10 cellular contexts compared by ENCODE assay signal in the genomic region with DNA sequence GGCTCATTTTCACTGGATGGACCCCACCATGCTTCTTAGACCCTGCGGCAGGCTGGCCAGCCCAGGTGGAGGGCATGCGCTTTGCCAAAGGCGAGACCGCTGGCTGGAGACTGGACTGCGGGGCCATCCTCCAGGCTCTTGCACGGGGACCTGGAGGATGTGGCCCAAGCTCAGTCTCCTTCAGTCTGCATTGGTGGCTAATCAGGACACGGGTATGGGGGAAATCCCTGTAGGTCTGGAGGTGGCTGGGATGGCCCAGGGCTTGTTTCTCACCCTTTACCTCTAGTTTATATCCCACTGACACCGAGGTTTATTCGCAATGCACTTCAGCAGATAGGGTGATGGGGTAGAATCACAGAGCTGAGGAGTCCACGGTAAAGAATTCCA. TPM values are rescaled to one million over a fixed set of nuclear protein-coding genes. Genes with fewer than 3 reads are reported as not detected.
DNase-seq lines count a peak whose midpoint lies in the region; ATAC-seq and TF ChIP-seq lines count a peak whose summit lies in the region.
"Had no signal": no experiment of that assay in that cellular context is flagged by ENCODE, and none has a peak within 500 bp of the region (broad histone marks: within the 10 kb centered on the region; RNA-seq: fewer than 3 reads in every experiment).

No MANE protein-coding gene starts in this region.

- H3K27me3 Mint-ChIP-seq in GM23338 (ENCODE audit: insufficient read depth, low read depth, poor library complexity) = peaks cover 7% of the 10 kb centered on the region
- no peaks in the 10 kb centered on the region for H3K27me3 Mint-ChIP-seq in activated CD8-positive, alpha-beta T cell treated with anti-CD3 and anti-CD28 coated beads for 36 hours
- H3K27me3 Mint-ChIP-seq in nephron progenitor cell (ENCODE audit: low read depth, poor library complexity) = peaks cover 6% of the 10 kb centered on the region
- H3K27me3 Mint-ChIP-seq: stimulated activated naive B cell treated with anti-CD40 and anti-IgM and Interleukin-4, amounts not matched to agents 10 μg/mL and 1 μg/mL and 100 μg/mL, for 72 hours had no signal

- peaks cover 73% of the 10 kb centered on the region for H3K4me1 Mint-ChIP-seq in GM23338
- peaks cover 76% of the 10 kb centered on the region for H3K4me1 Mint-ChIP-seq in activated CD8-positive, alpha-beta T cell treated with anti-CD3 and anti-CD28 coated beads for 36 hours (ENCODE audit: low read depth)
- H3K4me1 Mint-ChIP-seq in stimulated activated effector memory CD8-positive, alpha-beta T cell treated with anti-CD3 and anti-CD28 coated beads, Interleukin-12 subunit alpha, Interleukin-12 subunit beta, amount 100 ng/mL, for 72 hours = peaks cover 80% of the 10 kb centered on the region
- H3K4me1 Mint-ChIP-seq in nephron progenitor cell = peaks cover 60% of the 10 kb centered on the region

- peaks cover 83% of the 10 kb centered on the region for H3K4me1 ChIP-seq in GM23338 (ENCODE audit: insufficient read depth)
- peaks cover 7 to 73% (median 40%) of the 10 kb centered on the region in 3 donors for H3K4me1 ChIP-seq in gastroesophageal sphincter

- peaks cover 35% of the 10 kb centered on the region for H3K36me3 Mint-ChIP-seq in GM23338 (ENCODE audit: low read depth)
- peaks cover 33% of the 10 kb centered on the region for H3K36me3 Mint-ChIP-seq in activated CD8-positive, alpha-beta T cell treated with anti-CD3 and anti-CD28 coated beads for 36 hours (ENCODE audit: low read depth)
- no peaks in the 10 kb centered on the region for H3K36me3 Mint-ChIP-seq in stimulated activated effector memory CD8-positive, alpha-beta T cell treated with anti-CD3 and anti-CD28 coated beads, Interleukin-12 subunit alpha, Interleukin-12 subunit beta, amount 100 ng/mL, for 72 hours
- peaks cover 43% of the 10 kb centered on the region for H3K36me3 Mint-ChIP-seq in nephron progenitor cell (ENCODE audit: low read depth)

- TF ChIP-seq EP300 in gastroesophageal sphincter (IDR thresholded peaks at IDR 0.05) = no peak

- H3K36me3 ChIP-seq in GM23338 (ENCODE audit: insufficient read depth) (peaks cover 10% of the 10 kb centered on the region; the same call in 1 of the 2 replicates), gastroesophageal sphincter (no peaks in the 10 kb centered on the region)

- intact Hi-C loops in activated CD8-positive, alpha-beta T cell treated with anti-CD3 and anti-CD28 coated beads for 36 hours (cut with micrococcal nuclease) = no loop called here

- H3K4me2 ChIP-seq in GM23338 = peak overlapping the region; percentile 49

- peak overlapping the region; percentile 27 for H3K27ac Mint-ChIP-seq in GM23338
- H3K27ac Mint-ChIP-seq in activated CD8-positive, alpha-beta T cell treated with anti-CD3 and anti-CD28 coated beads for 36 hours = peak overlapping the region; percentile 75
- peak overlapping the region; percentile 69 for H3K27ac Mint-ChIP-seq in stimulated activated effector memory CD8-positive, alpha-beta T cell treated with anti-CD3 and anti-CD28 coated beads, Interleukin-12 subunit alpha, Interleukin-12 subunit beta, amount 100 ng/mL, for 72 hours
- no peak overlapping the region for H3K27ac Mint-ChIP-seq in nephron progenitor cell

- DNase-seq in GM23338 (ENCODE audit: low spot score) = no peak
- no peak for DNase-seq in activated CD8-positive, alpha-beta T cell treated with anti-CD3 and anti-CD28 coated beads for 36 hours
- no peak for DNase-seq in stimulated activated effector memory CD8-positive, alpha-beta T cell treated with anti-CD3 and anti-CD28 coated beads, Interleukin-12 subunit alpha, Interleukin-12 subunit beta, amount 100 ng/mL, for 72 hours (ENCODE audit: low spot score in 2 of 2)
- no peak for DNase-seq in cerebellum (ENCODE audit: low spot score)
- DNase-seq in nephron progenitor cell = no peak
- DNase-seq in SKM-1 treated with dmso at 0.1 percent for 144 hours (lab: John Stamatoyannopoulos, UW; ENCODE audit: unreplicated experiment) = no peak
- DNase-seq: effector CD4-positive, alpha-beta T cell; stimulated activated naive B cell treated with anti-CD40 and anti-IgM and Interleukin-4, amounts not matched to agents 10 μg/mL and 1 μg/mL and 100 μg/mL, for 72 hours had no signal

- POLR2A ChIA-PET in activated CD8-positive, alpha-beta T cell treated with anti-CD3 and anti-CD28 coated beads for 36 hours (lab: Charles Lee) = interaction anchor here (1.2 to 2.1 kb wide), 3 partner anchors 9 to 18 kb away, joined by 4 to 7 read pairs (median 5); no protein-coding TSS in a partner anchor

- H3K4me3 ChIP-seq in GM23338 (no peak overlapping the region), gastroesophageal sphincter (no peak overlapping the region)

- no peak for ATAC-seq in GM23338
- no peak for ATAC-seq in activated CD8-positive, alpha-beta T cell treated with anti-CD3 and anti-CD28 coated beads for 36 hours
- no peak for ATAC-seq in gastroesophageal sphincter
- ATAC-seq in stimulated activated effector memory CD8-positive, alpha-beta T cell treated with anti-CD3 and anti-CD28 coated beads, Interleukin-12 subunit alpha, Interleukin-12 subunit beta, amount 100 ng/mL, for 72 hours = no peak
- no peak for ATAC-seq in HG03159 (IDR thresholded peaks at IDR 0.05; ENCODE audit: unreplicated experiment)
- ATAC-seq: stimulated activated naive B cell treated with anti-CD40 and anti-IgM and Interleukin-4, amounts not matched to agents 10 μg/mL and 1 μg/mL and 100 μg/mL, for 72 hours had no signal

- TF ChIP-seq CTCF in GM23338 (conservative IDR thresholded peaks at IDR 0.05; ENCODE audit: low read depth in 2 of 2) = no peak
- no peak for TF ChIP-seq CTCF in activated CD8-positive, alpha-beta T cell treated with anti-CD3 and anti-CD28 coated beads for 36 hours (IDR thresholded peaks at IDR 0.05)
- TF ChIP-seq CTCF in gastroesophageal sphincter (IDR thresholded peaks at IDR 0.05) = no peak
- no peak for TF ChIP-seq CTCF in nephron progenitor cell (IDR thresholded peaks at IDR 0.05)

- no peak for TF ChIP-seq POLR2A in gastroesophageal sphincter (IDR thresholded peaks at IDR 0.05)

- peaks cover 30% of the 10 kb centered on the region for H3K9me3 Mint-ChIP-seq in GM23338
- H3K9me3 Mint-ChIP-seq in activated CD8-positive, alpha-beta T cell treated with anti-CD3 and anti-CD28 coated beads for 36 hours = peaks cover 22% of the 10 kb centered on the region
- peaks cover 11% of the 10 kb centered on the region for H3K9me3 Mint-ChIP-seq in stimulated activated effector memory CD8-positive, alpha-beta T cell treated with anti-CD3 and anti-CD28 coated beads, Interleukin-12 subunit alpha, Interleukin-12 subunit beta, amount 100 ng/mL, for 72 hours
- H3K9me3 Mint-ChIP-seq in nephron progenitor cell = peaks cover 37% of the 10 kb centered on the region

- peaks cover 100% of the 10 kb centered on the region for H3K79me2 ChIP-seq in GM23338 (replicated peaks; ENCODE audit: insufficient read depth)

- H3K9me3 ChIP-seq in gastroesophageal sphincter = peaks cover 0 to 14% (median 0%) of the 10 kb centered on the region in 3 donors

- H3K27me3 ChIP-seq in GM23338 (ENCODE audit: insufficient read depth) (no peaks in the 10 kb centered on the region), gastroesophageal sphincter (no peaks in the 10 kb centered on the region)

- H4K20me1 ChIP-seq in GM23338 (replicated peaks; ENCODE audit: insufficient read depth) = peaks cover 28% of the 10 kb centered on the region

- CTCF ChIA-PET in activated CD8-positive, alpha-beta T cell treated with anti-CD3 and anti-CD28 coated beads for 36 hours (lab: Charles Lee) = interaction anchor here (0.9 to 2.7 kb wide), 4 partner anchors 9 to 47 kb away, joined by 3 to 10 read pairs (median 6); no protein-coding TSS in a partner anchor

- H3K4me3 Mint-ChIP-seq in GM23338 (no peak overlapping the region), nephron progenitor cell (no peak overlapping the region)
- no peak overlapping the region for H3K4me3 Mint-ChIP-seq in activated CD8-positive, alpha-beta T cell treated with anti-CD3 and anti-CD28 coated beads for 36 hours
- peak overlapping the region; percentile 3 for H3K4me3 Mint-ChIP-seq in stimulated activated effector memory CD8-positive, alpha-beta T cell treated with anti-CD3 and anti-CD28 coated beads, Interleukin-12 subunit alpha, Interleukin-12 subunit beta, amount 100 ng/mL, for 72 hours
- H3K4me3 Mint-ChIP-seq: stimulated activated naive B cell treated with anti-CD40 and anti-IgM and Interleukin-4, amounts not matched to agents 10 μg/mL and 1 μg/mL and 100 μg/mL, for 72 hours had no signal

- no peaks in the 10 kb centered on the region for H3K9me2 ChIP-seq in GM23338 (ENCODE audit: insufficient read depth)

- WGBS in gastroesophageal sphincter (ENCODE audit: low coverage in 1 of 2), 2 donors = 54 to 65% methylated on average over 3 of the region's 10 CpGs

- peaks cover 9% of the 10 kb centered on the region; the same call in 1 of the 2 replicates for H3F3A ChIP-seq in GM23338 (replicated peaks; ENCODE audit: low read depth)

- H2AFZ ChIP-seq in GM23338 = no peak overlapping the region

- H3K27ac ChIP-seq in GM23338 (ENCODE audit: low read depth) (peak overlapping the region; percentile 75; the same call in 1 of the 2 replicates), gastroesophageal sphincter (peak overlapping the region; percentile 11 to 79 (median 69))

TF ChIP-seq in GM23338, 12 proteins besides CTCF, POLR2A, EP300 and RAD21 (continues in another document):
- TF ChIP-seq EZH2 (IDR thresholded peaks at IDR 0.05; ENCODE audit: low read depth, unreplicated experiment) (no peak), NANOG (IDR thresholded peaks at IDR 0.05; ENCODE audit: borderline replicate concordance) (no peak)

RNA-seq across cellular contexts. Expression of gene BCR, which starts 45.0 kb away (rescaled TPM):
- 101 and 121 TPM in 2 replicates for total RNA-seq in GM23338 (2014; rRNA removed; shearing (Covaris generic))
- 15.6 and 17.7 TPM in 2 replicates for polyA plus RNA-seq in GM23338 (2016; fragmentation: Nextera tagmentation; extraction: Ambion mirVana)
- 10 to 100 TPM; 30.4 to 32.0 TPM for total RNA-seq in activated CD8-positive, alpha-beta T cell treated with anti-CD3 and anti-CD28 coated beads for 36 hours
- 10 to 100 TPM; 39.2 to 81.1 (median 46.2) TPM for total RNA-seq in gastroesophageal sphincter
- total RNA-seq in cerebellum = 57.5 TPM
